Comparison of ENCODE assay signal across 17 cellular contexts in the genomic region with DNA sequence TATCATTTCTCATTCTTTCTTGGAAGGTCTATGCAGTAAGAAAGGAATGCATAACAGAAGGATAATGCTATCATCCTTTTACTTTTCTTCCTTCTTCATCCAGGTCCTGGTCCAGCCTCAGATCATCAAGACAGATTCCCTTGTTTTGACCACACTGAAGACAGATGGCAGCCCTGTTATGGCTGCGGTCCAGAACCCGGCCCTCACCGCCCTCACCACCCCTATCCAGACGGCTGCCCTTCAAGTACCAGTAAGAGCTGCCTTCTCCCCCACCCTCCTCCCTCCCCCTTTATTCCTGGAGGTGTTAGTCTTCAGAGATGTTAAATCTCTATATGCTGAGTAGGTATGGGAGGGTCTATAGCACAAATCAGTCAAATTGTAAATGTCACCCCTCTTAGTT. TPM values are rescaled to one million over a fixed set of nuclear protein-coding genes. Genes with fewer than 3 reads are reported as not detected.
DNase-seq lines count a peak whose midpoint lies in the region; TF ChIP-seq lines count a peak whose summit lies in the region.
"Had no signal": no experiment of that assay in that cellular context is flagged by ENCODE, and none has a peak within 500 bp of the region (broad histone marks: within the 10 kb centered on the region; RNA-seq: fewer than 3 reads in every experiment).

No MANE protein-coding gene starts in this region.

- H3K27me3 ChIP-seq in trophoblast cell (ENCODE audit: insufficient read depth, low read length), result no peaks in the 10 kb centered on the region

- no peak overlapping the region for H3K9ac ChIP-seq in trophoblast cell (ENCODE audit: low read length)

- H3K9me3 ChIP-seq in trophoblast cell (ENCODE audit: insufficient read depth, low read depth, low read length), result no peaks in the 10 kb centered on the region

- H3K4me1 Mint-ChIP-seq in T-helper 1 cell treated with Interleukin-12 subunit alpha and Interleukin-12 subunit beta and Interleukin-4 antibody, amounts not matched to agents 30 μg/mL and 1 μg/mL, for 36 hours (ENCODE audit: low read depth), result peaks cover 11% of the 10 kb centered on the region
- H3K4me1 Mint-ChIP-seq in brain, result no peaks in the 10 kb centered on the region
- H3K4me1 Mint-ChIP-seq: CD14-positive monocyte had no signal

- no peak overlapping the region for H3K4ac ChIP-seq in trophoblast cell (ENCODE audit: low read depth, low read length)

- no peak overlapping the region for H2BK120ac ChIP-seq in trophoblast cell (ENCODE audit: insufficient read depth, low read length, poor library complexity)

- H3K79me2 ChIP-seq in trophoblast cell (ENCODE audit: control insufficient read depth, insufficient read depth, low read length, poor library complexity), result no peaks in the 10 kb centered on the region

- no peak overlapping the region for H3K27ac ChIP-seq in trophoblast cell (ENCODE audit: low read depth, low read length)
- H3K27ac ChIP-seq: PC-9 had no signal

- H2BK5ac ChIP-seq in trophoblast cell (ENCODE audit: low read depth, low read length, poor library complexity), result no peak overlapping the region

- peaks cover 54% of the 10 kb centered on the region for H3K36me3 Mint-ChIP-seq in T-helper 1 cell treated with Interleukin-12 subunit alpha and Interleukin-12 subunit beta and Interleukin-4 antibody, amounts not matched to agents 30 μg/mL and 1 μg/mL, for 36 hours (ENCODE audit: low read depth)
- peaks cover 86% of the 10 kb centered on the region for H3K36me3 Mint-ChIP-seq in brain

- no peak overlapping the region for H3K4me3 Mint-ChIP-seq in T-helper 1 cell treated with Interleukin-12 subunit alpha and Interleukin-12 subunit beta and Interleukin-4 antibody, amounts not matched to agents 30 μg/mL and 1 μg/mL, for 36 hours
- no peak overlapping the region for H3K4me3 Mint-ChIP-seq in brain
- H3K4me3 Mint-ChIP-seq: CD14-positive monocyte had no signal

- no peak overlapping the region for H4K12ac ChIP-seq in trophoblast cell (ENCODE audit: low read depth, low read length)

- no peak overlapping the region for H3K14ac ChIP-seq in trophoblast cell (ENCODE audit: low read length)

- in situ Hi-C loops in G401 (cut with HindIII; ENCODE audit: low sequenced_read_pairs), result no loop called here

- DNase-seq in T-helper 1 cell (no peak), G401 (ENCODE audit: low spot score) (peak; percentile 97), trophoblast cell (peak; percentile 46 to 47), NCI-H1048 (lab: John Stamatoyannopoulos, UW) (no peak), iPS-NIHi11 (ENCODE audit: low spot score) (no peak)
- DNase-seq in stimulated activated CD4-positive, alpha-beta T cell treated with anti-CD3 and anti-CD28 coated beads, Interleukin-4, amount 100 ng/mL, for 4 hours, result no peak
- DNase-seq: COR-L47, GDM1, H7, Kasumi-1, NCI-H1417 treated with DMSO at 0.1 percent for 48 hours, NCI-H2081 treated with DMSO at 0.1 percent for 48 hours, NCI-H226 had no signal

- peak overlapping the region; percentile 4 for H3K27ac Mint-ChIP-seq in T-helper 1 cell treated with Interleukin-12 subunit alpha and Interleukin-12 subunit beta and Interleukin-4 antibody, amounts not matched to agents 30 μg/mL and 1 μg/mL, for 36 hours
- peak overlapping the region in 4 of 5 experiments; percentile 65 to 74 (median 72) for H3K27ac Mint-ChIP-seq in brain

- H3K9me3 Mint-ChIP-seq in T-helper 1 cell treated with Interleukin-12 subunit alpha and Interleukin-12 subunit beta and Interleukin-4 antibody, amounts not matched to agents 30 μg/mL and 1 μg/mL, for 36 hours, result no peaks in the 10 kb centered on the region
- H3K9me3 Mint-ChIP-seq in brain, result no peaks in the 10 kb centered on the region

- H3K4me1 ChIP-seq in trophoblast cell (ENCODE audit: control insufficient read depth in 1 of 2, insufficient read depth in 2 of 2, low read length in 2 of 2), result no peaks in the 10 kb centered on the region

- H3K27me3 Mint-ChIP-seq in T-helper 1 cell treated with Interleukin-12 subunit alpha and Interleukin-12 subunit beta and Interleukin-4 antibody, amounts not matched to agents 30 μg/mL and 1 μg/mL, for 36 hours (ENCODE audit: low read depth), result no peaks in the 10 kb centered on the region
- no peaks in the 10 kb centered on the region for H3K27me3 Mint-ChIP-seq in brain

- H2AK5ac ChIP-seq in trophoblast cell (ENCODE audit: low read length), result no peak overlapping the region

- no peak overlapping the region for H4K91ac ChIP-seq in trophoblast cell (ENCODE audit: low read depth, low read length)

- no peak overlapping the region for H2BK12ac ChIP-seq in trophoblast cell (ENCODE audit: low read length)

- H3K18ac ChIP-seq in trophoblast cell (ENCODE audit: low read length), result no peak overlapping the region

- no peak overlapping the region for H3K4me3 ChIP-seq in trophoblast cell (ENCODE audit: low read depth, low read length)
- H3K4me3 ChIP-seq: PC-9 had no signal

- H3K36me3 ChIP-seq in trophoblast cell (ENCODE audit: control insufficient read depth in 1 of 2, insufficient read depth in 2 of 2, low read length in 2 of 2), result peaks cover 55 to 63% of the 10 kb centered on the region in 2 experiments

- no CpG with 5 or more reads among the region's 4 CpGs for WGBS in trophoblast cell (ENCODE audit: extremely low coverage, insufficient coverage, insufficient read length)

- TF ChIP-seq CTCF in brain (conservative IDR thresholded peaks at IDR 0.05), result no peak

- no peak overlapping the region for H4K8ac ChIP-seq in trophoblast cell (ENCODE audit: low read depth, low read length)

- H3K23ac ChIP-seq in trophoblast cell (ENCODE audit: low read length), result no peak overlapping the region

- H3K4me2 ChIP-seq in trophoblast cell (ENCODE audit: low read length), result no peak overlapping the region
- H3K4me2 ChIP-seq: PC-9 had no signal

- no peaks in the 10 kb centered on the region for H3K79me1 ChIP-seq in trophoblast cell (ENCODE audit: low read length)

- H2AFZ ChIP-seq in trophoblast cell (ENCODE audit: insufficient read depth, low read length, poor library complexity), result no peak overlapping the region
- H2AFZ ChIP-seq: PC-9 had no signal

RNA-seq across cellular contexts. Expression of a gene that starts 37.9 kb away (rescaled TPM):
- 31.1 and 37.4 TPM in 2 replicates for total RNA-seq in G401 (2014; rRNA removed; shearing (Covaris generic))
- polyA plus RNA-seq in brain (ENCODE audit: insufficient read depth, low read depth, low replicate concordance), result 115 TPM
- 97.8 and 99.1 TPM in 2 replicates for polyA plus RNA-seq in trophoblast cell (2013)

RNA-seq across cellular contexts. Expression of a gene that starts 44.1 kb away (rescaled TPM):
- total RNA-seq in G401 (2014; rRNA removed; shearing (Covaris generic)), result 0.78 and 5.5 TPM in 2 replicates
- 4.1 TPM for polyA plus RNA-seq in brain (ENCODE audit: insufficient read depth, low read depth, low replicate concordance)
- 0.31 and 0.43 TPM in 2 replicates for polyA plus RNA-seq in trophoblast cell (2013)
- polyA plus RNA-seq: CD14-positive monocyte had no signal

RNA-seq across cellular contexts. Expression of a gene that starts 55.8 kb away (rescaled TPM):
- 0.03 and 0.12 TPM in 2 replicates for total RNA-seq in G401 (2014; rRNA removed; shearing (Covaris generic))
- polyA plus RNA-seq in brain (ENCODE audit: insufficient read depth, low read depth, low replicate concordance), result 1.4 TPM
- polyA plus RNA-seq in trophoblast cell (2013), result 0.36 and 0.38 TPM in 2 replicates
- polyA plus RNA-seq: CD14-positive monocyte had no signal

Comparison
In these comparisons a context has a peak if more than half of its experiments do, and no peak if none do; other contexts are left out.
1. DNase-seq: peak in G401 (single experiment) and trophoblast cell (2 of 2); none in T-helper 1 cell (0 of 5), stimulated activated CD4-positive, alpha-beta T cell treated with anti-CD3 and anti-CD28 coated beads, Interleukin-4, amount 100 ng/mL, for 4 hours (0 of 2), NCI-H1048 (single experiment) and iPS-NIHi11 (single experiment).